Comparison of ENCODE assay signal across 23 cellular contexts in the genomic region with DNA sequence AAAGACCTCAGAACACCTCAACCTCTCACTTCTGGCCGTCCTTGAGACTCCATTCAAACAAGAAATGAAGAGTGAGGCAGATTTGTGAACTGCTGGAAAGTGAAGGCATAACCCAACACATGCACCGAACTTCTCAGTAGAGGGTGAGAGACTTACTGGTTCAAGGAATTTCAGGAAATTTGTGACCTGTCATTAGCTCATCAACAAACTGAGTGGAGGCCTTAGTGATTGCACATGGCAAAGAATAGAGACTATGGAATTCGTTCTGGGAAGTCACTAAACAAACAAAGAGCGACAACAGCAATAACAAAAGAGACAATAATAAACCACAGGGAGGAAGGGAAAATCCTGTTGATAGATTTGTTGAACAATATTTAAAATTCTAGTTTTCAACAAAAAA.
"Had no signal": no experiment of that assay in that cellular context is flagged by ENCODE, and none has a peak within 500 bp of the region (broad histone marks: within the 10 kb centered on the region; RNA-seq: fewer than 3 reads in every experiment).

No MANE protein-coding gene starts in this region.

- H3K27ac ChIP-seq: ascending aorta, breast epithelium, coronary artery, esophagus muscularis mucosa, parathyroid adenoma, right lobe of liver, testis, upper lobe of right lung, WERI-Rb-1 had no signal

- H3K4me3 ChIP-seq: ascending aorta, breast epithelium, coronary artery, esophagus muscularis mucosa, mucosa of descending colon, right lobe of liver, testis, upper lobe of right lung had no signal

- H3K9me3 ChIP-seq: ascending aorta, breast epithelium, esophagus muscularis mucosa, mucosa of descending colon, right lobe of liver, testis, upper lobe of right lung had no signal

- FAIRE-seq: small intestine had no signal

- ATAC-seq: left lobe of liver; mucosa of descending colon; right lobe of liver; stimulated activated effector memory CD8-positive, alpha-beta T cell treated with anti-CD3 and anti-CD28 coated beads, Interleukin-12 subunit alpha, Interleukin-12 subunit beta, amount 100 ng/mL, for 72 hours; T-helper 17 cell; upper lobe of right lung had no signal

- H3K4me1 ChIP-seq: ascending aorta, breast epithelium, parathyroid adenoma, right lobe of liver, testis had no signal

- DNase-seq: activated CD4-positive, alpha-beta T cell treated with anti-CD3 and anti-CD28 coated beads, Interleukin-2, amount 50 U/mL, for 4 hours; activated gamma-delta T cell; effector CD4-positive, alpha-beta T cell; foreskin fibroblast; hippocampal formation; islet precursor cell; mammary epithelial cell; mucosa of descending colon; naive B cell; right lobe of liver; small intestine; stimulated activated CD4-positive, alpha-beta T cell treated with anti-CD3 and anti-CD28 coated beads, Interleukin-4, amount 100 ng/mL, for 24 hours; T-helper 17 cell; testis; upper lobe of right lung; WERI-Rb-1 had no signal

- H3K36me3 ChIP-seq: ascending aorta, breast epithelium, esophagus muscularis mucosa, right lobe of liver, upper lobe of right lung, WERI-Rb-1 had no signal
